ENCODE assay signal across 8 cellular contexts in the genomic region with DNA sequence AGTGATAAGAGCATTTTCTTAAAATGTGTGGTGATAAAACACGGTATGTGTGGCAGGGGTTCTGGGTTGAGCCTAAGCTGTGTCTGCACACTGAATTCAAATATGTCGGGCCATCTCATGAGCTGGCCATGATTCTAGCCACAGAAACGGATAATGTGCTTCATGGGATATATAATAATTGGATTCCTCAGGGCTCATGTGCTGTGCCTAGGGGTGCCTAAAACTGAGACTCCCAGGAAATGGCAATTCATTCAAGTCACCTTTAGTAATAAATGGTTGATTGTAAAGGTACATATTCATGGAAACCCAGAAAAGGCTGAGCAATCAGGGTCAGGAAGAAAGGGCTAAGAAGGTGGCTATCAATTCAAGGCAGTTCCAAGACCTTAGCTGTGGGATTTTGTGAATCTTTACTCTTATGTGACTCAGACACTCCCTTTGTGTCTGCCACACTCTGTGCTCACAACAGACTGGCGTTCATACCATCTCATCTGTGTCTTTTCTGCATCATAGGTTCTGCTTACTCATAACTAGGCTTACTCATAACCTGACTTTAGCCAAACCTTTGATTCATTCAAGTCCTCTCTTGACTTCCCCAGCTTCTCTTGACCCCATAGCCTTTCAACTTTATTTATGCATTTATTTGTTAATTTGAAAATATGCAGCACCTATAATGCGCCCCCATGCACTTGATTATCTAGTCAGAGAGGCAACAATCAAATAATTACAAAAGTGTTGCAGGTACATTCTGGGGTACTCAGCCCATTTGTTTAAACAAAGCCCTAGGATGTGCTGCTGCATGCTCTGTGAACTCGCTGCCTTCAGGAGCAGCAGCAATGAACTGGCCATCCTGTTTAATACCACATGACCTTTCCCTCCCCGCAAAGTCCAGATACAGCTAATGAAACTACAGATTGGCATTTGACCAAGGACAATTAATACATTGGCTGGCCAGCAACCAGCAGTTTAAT. TPM values are rescaled to one million over a fixed set of nuclear protein-coding genes. Genes with fewer than 3 reads are reported as not detected.
DNase-seq lines count a peak whose midpoint lies in the region; ATAC-seq, FAIRE-seq and TF ChIP-seq lines count a peak whose summit lies in the region.

No MANE protein-coding gene starts in this region.

- H3K9ac ChIP-seq in adipocyte (ENCODE audit: low read length), result no peak overlapping the region
- no peak overlapping the region for H3K9ac ChIP-seq in skeletal muscle satellite cell (ENCODE audit: low read depth, low read length)

- H3K36me3 ChIP-seq in adipocyte (ENCODE audit: control insufficient read depth, insufficient read depth, low read length, severe bottlenecking) (no peaks in the 10 kb centered on the region), skeletal muscle satellite cell (ENCODE audit: insufficient read depth, low read length) (no peaks in the 10 kb centered on the region)

- peaks cover 16% of the 10 kb centered on the region for H3K4me1 ChIP-seq in adipocyte (ENCODE audit: control insufficient read depth, insufficient read depth, low read length)
- peaks cover 15% of the 10 kb centered on the region for H3K4me1 ChIP-seq in skeletal muscle satellite cell (ENCODE audit: control insufficient read depth, insufficient read depth, low read length)

- H3K4me2 ChIP-seq in skeletal muscle satellite cell (ENCODE audit: low read length), result peak overlapping the region; percentile 20

- H3K4me3 ChIP-seq in AG10803 (ENCODE audit: low read length), result no peak overlapping the region
- peak overlapping the region; percentile 48 for H3K4me3 ChIP-seq in adipocyte (ENCODE audit: low read length)
- no peak overlapping the region for H3K4me3 ChIP-seq in skeletal muscle satellite cell (ENCODE audit: low read length)

- H3K27me3 ChIP-seq in adipocyte (replicated peaks; ENCODE audit: control insufficient read depth, insufficient read depth, low read length) (no peaks in the 10 kb centered on the region), skeletal muscle satellite cell (ENCODE audit: control insufficient read depth, insufficient read depth, low read length) (no peaks in the 10 kb centered on the region)

- DNase-seq in AG10803 (ENCODE audit: low read depth) (peak; percentile 81), GM19239 (ENCODE audit: insufficient read length, low spot score) (peak; percentile 33), adipocyte (ENCODE audit: low read depth) (peak; percentile 58), ureter (ENCODE audit: low spot score) (no peak), NCI-H1694 (lab: John Stamatoyannopoulos, UW) (no peak), NCI-H1436 treated with DMSO at 0.1 percent for 48 hours (lab: John Stamatoyannopoulos, UW) (no peak)

- no peak for TF ChIP-seq CTCF in AG10803 (conservative IDR thresholded peaks at IDR 0.05; ENCODE audit: low read length)

- ATAC-seq in HG03103 (IDR thresholded peaks at IDR 0.05; ENCODE audit: low read depth, unreplicated experiment), result peak; percentile 91

- peak; percentile 90 for FAIRE-seq in GM19239 (lab: Jason Lieb, UNC)

- no peaks in the 10 kb centered on the region for H3K9me3 ChIP-seq in adipocyte (ENCODE audit: control insufficient read depth, low read length)
- H3K9me3 ChIP-seq in skeletal muscle satellite cell (replicated peaks; ENCODE audit: low read length), result no peaks in the 10 kb centered on the region

RNA-seq across cellular contexts. Expression of gene MED13, which starts 28.4 kb away (rescaled TPM):
- 30.4 and 33.6 TPM in 2 replicates for total RNA-seq in skeletal muscle satellite cell (2012; rRNA removed)
- total RNA-seq in ureter, result 86.2 TPM

Comparison
In these comparisons a context has a peak if more than half of its experiments do, and no peak if none do; other contexts are left out.
1. DNase-seq: peak in AG10803 (single experiment), GM19239 (single experiment) and adipocyte (single experiment); none in ureter (single experiment), NCI-H1694 (single experiment) and NCI-H1436 treated with DMSO at 0.1 percent for 48 hours (single experiment).